ENCODE assay signal across 8 cellular contexts in genomic region chr20:49187330-49188100, GRCh38. TPM values are rescaled to one million over a fixed set of nuclear protein-coding genes. Genes with fewer than 3 reads are reported as not detected.
A peak's percentile ranks its signal among the peaks of the same experiment; 100 is the strongest.
DNase-seq lines count a peak whose midpoint lies in the region; ATAC-seq, FAIRE-seq and TF ChIP-seq lines count a peak whose summit lies in the region.

No MANE protein-coding gene starts in this region.

- CTCF ChIA-PET in CD4-positive, alpha-beta T cell (lab: Charles Lee), result interaction anchor here (0.5 to 2.0 kb wide), 3 partner anchors 30 to 71 kb away, joined by 3 to 14 read pairs (median 4); no protein-coding TSS in a partner anchor

- peaks cover 44% of the 10 kb centered on the region for H3K4me1 Mint-ChIP-seq in CD4-positive, alpha-beta T cell (ENCODE audit: low read depth)

- POLR2A ChIA-PET in CD4-positive, alpha-beta T cell (lab: Charles Lee), result interaction anchor here (0.7 to 3.8 kb wide), 15 partner anchors 8 to 1323 kb away, joined by 3 to 33 read pairs (median 3); partner anchors contain the start of genes DDX27, PTPN1, RNF114 and ZNFX1

- no peaks in the 10 kb centered on the region for H3K9me3 ChIP-seq in CD4-positive, alpha-beta T cell (ENCODE audit: control insufficient read depth, low read length)
- no peaks in the 10 kb centered on the region for H3K9me3 ChIP-seq in pancreas

- H3K27ac ChIP-seq in CD4-positive, alpha-beta T cell (ENCODE audit: low read depth, low read length), result peak overlapping the region; percentile 59
- H3K27ac ChIP-seq in pancreas, result peak overlapping the region; percentile 67 to 93 (median 82)

- H3K27me3 ChIP-seq in CD4-positive, alpha-beta T cell (ENCODE audit: control insufficient read depth, insufficient read depth, low read length), result no peaks in the 10 kb centered on the region
- H3K27me3 ChIP-seq in pancreas, result no peaks in the 10 kb centered on the region

- TF ChIP-seq CTCF in CD4-positive, alpha-beta T cell (IDR thresholded peaks at IDR 0.05), result no peak
- TF ChIP-seq CTCF in GM20000 (IDR thresholded peaks at IDR 0.05; ENCODE audit: extremely low read depth, missing control alignments) (no peak), fibroblast of mammary gland (conservative IDR thresholded peaks at IDR 0.05; ENCODE audit: control insufficient read depth, insufficient read depth, low read depth, low read length) (no peak), pancreas (IDR thresholded peaks at IDR 0.05) (no peak)

- H3K9me3 Mint-ChIP-seq in CD4-positive, alpha-beta T cell, result no peaks in the 10 kb centered on the region

- no peak for FAIRE-seq in pancreas (lab: Jason Lieb, UNC)

- ATAC-seq in CD4-positive, alpha-beta T cell (ENCODE audit: poor library complexity), result peak; percentile 28
- ATAC-seq in pancreas (peak; percentile 6 to 48 (median 20)), HG02763 (IDR thresholded peaks at IDR 0.05; ENCODE audit: unreplicated experiment) (no peak), HG02938 (IDR thresholded peaks at IDR 0.05; ENCODE audit: unreplicated experiment) (no peak)

- DNase-seq in CD4-positive, alpha-beta T cell, result peak in 3 of 10 experiments; percentile 11 to 43 (median 25)
- DNase-seq in GM20000 (ENCODE audit: low spot score), result peak; percentile 69
- peak; percentile 36 to 38 for DNase-seq in Kasumi-1 (lab: John Stamatoyannopoulos, UW)
- DNase-seq in activated CD8-positive, alpha-beta memory T cell treated with anti-CD3 and anti-CD28 coated beads, Interleukin-2, amount 50 U/mL, for 4 hours, result peak; percentile 47
- no peak for DNase-seq in fibroblast of mammary gland (ENCODE audit: low read depth)
- DNase-seq in pancreas, result peak in 5 of 6 donors; percentile 31 to 79 (median 47)

- WGBS in pancreas, 2 donors, result 0 to 1% methylated on average over 34 to 58 of the region's 58 CpGs

- peaks cover 34% of the 10 kb centered on the region for H3K36me3 Mint-ChIP-seq in CD4-positive, alpha-beta T cell (ENCODE audit: low read depth)

- H3K4me1 ChIP-seq in pancreas, result peaks cover 11 to 28% (median 22%) of the 10 kb centered on the region in 3 donors

- no peaks in the 10 kb centered on the region for H3K36me3 ChIP-seq in pancreas

- no peaks in the 10 kb centered on the region for H3K27me3 Mint-ChIP-seq in CD4-positive, alpha-beta T cell

- peak overlapping the region; percentile 88 for H3K4me3 Mint-ChIP-seq in CD4-positive, alpha-beta T cell

- H3K27ac Mint-ChIP-seq in CD4-positive, alpha-beta T cell, result peak overlapping the region; percentile 82

- peak overlapping the region; percentile 83 for H3K4me3 ChIP-seq in fibroblast of mammary gland (ENCODE audit: control insufficient read depth, low read depth, low read length)
- peak overlapping the region; percentile 45 to 92 (median 60) for H3K4me3 ChIP-seq in pancreas

- intact Hi-C loops in CD4-positive, alpha-beta T cell (cut with DNase I, micrococcal nuclease), result loop anchor here (1.0 to 5.0 kb wide), 6 partner anchors 27 to 265 kb away; partner anchors contain the start of genes DDX27 (in 2 of the 2), ARFGEF2 (in 1 of the 2), CSE1L (in 1 of the 2) and ZNFX1 (in 1 of the 2)
- intact Hi-C loops in pancreas (cut with DNase I), result no loop called here

RNA-seq across cellular contexts. Expression of gene STAU1, which starts 0.6 kb away (rescaled TPM):
- total RNA-seq in CD4-positive, alpha-beta T cell, result 10 to 100 TPM; 61.4 to 65.8 TPM
- total RNA-seq in pancreas, result 10 to 100 TPM; 43.9 to 62.8 (median 56.2) TPM
- 10 to 100 TPM; 18.9 to 29.6 TPM for polyA plus RNA-seq in pancreas

RNA-seq across cellular contexts. Expression of gene DDX27, which starts 31.7 kb away (rescaled TPM):
- 100 to 1,000 TPM; 116 to 126 TPM for total RNA-seq in CD4-positive, alpha-beta T cell
- total RNA-seq in pancreas, result 10 to 100 TPM; 12.0 to 18.4 (median 15.9) TPM
- polyA plus RNA-seq in pancreas, result 10 to 100 TPM; 19.7 to 33.0 TPM

Comparison
In these comparisons a context has a peak if more than half of its experiments do, and no peak if none do; other contexts are left out.
1. ATAC-seq: peak in CD4-positive, alpha-beta T cell (single experiment) and pancreas (4 of 4); none in HG02763 (single experiment) and HG02938 (single experiment).
2. RNA of gene DDX27, which starts 31.7 kb away (total RNA-seq): 116 to 126 TPM in CD4-positive, alpha-beta T cell; 12.0 to 18.4 TPM in pancreas; every median in the first group is over 4 times any median in the second.
3. intact Hi-C loops: an anchor here in CD4-positive, alpha-beta T cell (1.0 to 5.0 kb wide); none called in pancreas.